8 cellular contexts compared by ENCODE assay signal in genomic region chr19:47228937-47229673, GRCh38. TPM values are rescaled to one million over a fixed set of nuclear protein-coding genes. Genes with fewer than 3 reads are reported as not detected.
DNase-seq lines count a peak whose midpoint lies in the region; ATAC-seq and FAIRE-seq lines count a peak whose summit lies in the region.

No MANE protein-coding gene starts in this region.

- no peaks in the 10 kb centered on the region for H3K9me3 ChIP-seq in CD4-positive, CD25-positive, alpha-beta regulatory T cell (ENCODE audit: control insufficient read depth in 2 of 2, low read length in 2 of 2)
- no peaks in the 10 kb centered on the region for H3K9me3 ChIP-seq in iPS-20b (ENCODE audit: insufficient read depth, low read depth, low read length)
- H3K9me3 ChIP-seq in thymus (ENCODE audit: control insufficient read depth), result no peaks in the 10 kb centered on the region

- H3K27ac Mint-ChIP-seq in CD4-positive, CD25-positive, alpha-beta regulatory T cell, result no peak overlapping the region
- no peak overlapping the region for H3K27ac Mint-ChIP-seq in activated naive CD8-positive, alpha-beta T cell treated with anti-CD3 and anti-CD28 coated beads, Interleukin-2, amount 50 U/mL, for 24 hours
- H3K27ac Mint-ChIP-seq in stimulated activated naive B cell treated with anti-CD40 and anti-IgM and Interleukin-4, amounts not matched to agents 10 μg/mL and 1 μg/mL and 100 μg/mL, for 72 hours, result no peak overlapping the region

- H3K4me3 Mint-ChIP-seq in CD4-positive, CD25-positive, alpha-beta regulatory T cell, result no peak overlapping the region
- no peak overlapping the region for H3K4me3 Mint-ChIP-seq in activated naive CD8-positive, alpha-beta T cell treated with anti-CD3 and anti-CD28 coated beads, Interleukin-2, amount 50 U/mL, for 24 hours
- no peak overlapping the region for H3K4me3 Mint-ChIP-seq in stimulated activated naive B cell treated with anti-CD40 and anti-IgM and Interleukin-4, amounts not matched to agents 10 μg/mL and 1 μg/mL and 100 μg/mL, for 72 hours

- H3K27me3 ChIP-seq in CD4-positive, CD25-positive, alpha-beta regulatory T cell (ENCODE audit: control insufficient read depth, insufficient read depth, low read length), result no peaks in the 10 kb centered on the region
- H3K27me3 ChIP-seq in iPS-20b (ENCODE audit: insufficient read depth, low read length) (peaks cover 14% of the 10 kb centered on the region; the same call in 1 of the 2 replicates), thymus (ENCODE audit: control insufficient read depth, insufficient read depth) (peaks cover 5% of the 10 kb centered on the region)

- FAIRE-seq in HTR-8/SVneo (lab: Jason Lieb, UNC), result peak; percentile 38

- no peak for ATAC-seq in CD4-positive, CD25-positive, alpha-beta regulatory T cell (ENCODE audit: low read depth in 2 of 2)
- no peak for ATAC-seq in activated naive CD8-positive, alpha-beta T cell treated with anti-CD3 and anti-CD28 coated beads, Interleukin-2, amount 50 U/mL, for 24 hours
- no peak for ATAC-seq in stimulated activated naive B cell treated with anti-CD40 and anti-IgM and Interleukin-4, amounts not matched to agents 10 μg/mL and 1 μg/mL and 100 μg/mL, for 72 hours (replicated peaks)
- no peak for ATAC-seq in GM18502 (IDR thresholded peaks at IDR 0.05; ENCODE audit: poor library complexity, unreplicated experiment)

- H3K4me1 Mint-ChIP-seq in CD4-positive, CD25-positive, alpha-beta regulatory T cell, result peaks cover 0 to 36% (median 22%) of the 10 kb centered on the region in 4 donors
- H3K4me1 Mint-ChIP-seq in activated naive CD8-positive, alpha-beta T cell treated with anti-CD3 and anti-CD28 coated beads, Interleukin-2, amount 50 U/mL, for 24 hours, result peaks cover 38% of the 10 kb centered on the region
- H3K4me1 Mint-ChIP-seq in stimulated activated naive B cell treated with anti-CD40 and anti-IgM and Interleukin-4, amounts not matched to agents 10 μg/mL and 1 μg/mL and 100 μg/mL, for 72 hours, result peaks cover 20 to 37% of the 10 kb centered on the region in 2 donors

- H3K27me3 Mint-ChIP-seq in CD4-positive, CD25-positive, alpha-beta regulatory T cell, result no peaks in the 10 kb centered on the region
- H3K27me3 Mint-ChIP-seq in activated naive CD8-positive, alpha-beta T cell treated with anti-CD3 and anti-CD28 coated beads, Interleukin-2, amount 50 U/mL, for 24 hours, result no peaks in the 10 kb centered on the region
- H3K27me3 Mint-ChIP-seq in stimulated activated naive B cell treated with anti-CD40 and anti-IgM and Interleukin-4, amounts not matched to agents 10 μg/mL and 1 μg/mL and 100 μg/mL, for 72 hours, result no peaks in the 10 kb centered on the region

- peak overlapping the region; percentile 88 for H3K27ac ChIP-seq in CD4-positive, CD25-positive, alpha-beta regulatory T cell (ENCODE audit: insufficient read depth, low read length, poor library complexity, severe bottlenecking)
- H3K27ac ChIP-seq in iPS-20b (ENCODE audit: low read length) (peak overlapping the region; percentile 60), thymus (ENCODE audit: low read depth) (peak overlapping the region; percentile 61)

- H3K4me3 ChIP-seq in CD4-positive, CD25-positive, alpha-beta regulatory T cell (ENCODE audit: low read depth, low read length), result peak overlapping the region; percentile 89
- H3K4me3 ChIP-seq in iPS-20b (ENCODE audit: low read length) (peak overlapping the region; percentile 78), thymus (ENCODE audit: low read length) (peak overlapping the region; percentile 93)

- peak overlapping the region; percentile 78; the same call in 1 of the 2 replicates for H3K9ac ChIP-seq in iPS-20b (ENCODE audit: low read depth, low read length)

- no peaks in the 10 kb centered on the region for H3K36me3 Mint-ChIP-seq in CD4-positive, CD25-positive, alpha-beta regulatory T cell
- H3K36me3 Mint-ChIP-seq in activated naive CD8-positive, alpha-beta T cell treated with anti-CD3 and anti-CD28 coated beads, Interleukin-2, amount 50 U/mL, for 24 hours (ENCODE audit: low read depth), result peaks cover 4% of the 10 kb centered on the region
- H3K36me3 Mint-ChIP-seq in stimulated activated naive B cell treated with anti-CD40 and anti-IgM and Interleukin-4, amounts not matched to agents 10 μg/mL and 1 μg/mL and 100 μg/mL, for 72 hours, result no peaks in the 10 kb centered on the region

- H3K4me1 ChIP-seq in CD4-positive, CD25-positive, alpha-beta regulatory T cell (ENCODE audit: control insufficient read depth, insufficient read depth, low read length, poor library complexity, severe bottlenecking), result peaks cover 53% of the 10 kb centered on the region
- H3K4me1 ChIP-seq in iPS-20b (ENCODE audit: insufficient read depth, low read length) (peaks cover 12% of the 10 kb centered on the region; the same call in 1 of the 2 replicates), thymus (ENCODE audit: control insufficient read depth, insufficient read depth, low read length) (peaks cover 42% of the 10 kb centered on the region)

- peak; percentile 38 to 61 (median 48) for DNase-seq in CD4-positive, CD25-positive, alpha-beta regulatory T cell
- DNase-seq in HTR-8/SVneo (ENCODE audit: insufficient read length, low spot score) (no peak), LoVo (ENCODE audit: low spot score) (no peak)
- peak; percentile 27 for DNase-seq in activated naive CD8-positive, alpha-beta T cell treated with anti-CD3 and anti-CD28 coated beads, Interleukin-2, amount 50 U/mL, for 24 hours
- no peak for DNase-seq in stimulated activated naive B cell treated with anti-CD40 and anti-IgM and Interleukin-4, amounts not matched to agents 10 μg/mL and 1 μg/mL and 100 μg/mL, for 72 hours

- no peaks in the 10 kb centered on the region for H3K9me3 Mint-ChIP-seq in CD4-positive, CD25-positive, alpha-beta regulatory T cell
- peaks cover 3% of the 10 kb centered on the region for H3K9me3 Mint-ChIP-seq in activated naive CD8-positive, alpha-beta T cell treated with anti-CD3 and anti-CD28 coated beads, Interleukin-2, amount 50 U/mL, for 24 hours
- no peaks in the 10 kb centered on the region for H3K9me3 Mint-ChIP-seq in stimulated activated naive B cell treated with anti-CD40 and anti-IgM and Interleukin-4, amounts not matched to agents 10 μg/mL and 1 μg/mL and 100 μg/mL, for 72 hours

- 25% methylated on average over 10 of the region's 10 CpGs for WGBS in thymus

- H3K36me3 ChIP-seq in CD4-positive, CD25-positive, alpha-beta regulatory T cell (ENCODE audit: control insufficient read depth, insufficient read depth, low read length), result no peaks in the 10 kb centered on the region
- H3K36me3 ChIP-seq in iPS-20b (ENCODE audit: insufficient read depth, low read depth, low read length), result no peaks in the 10 kb centered on the region
- no peaks in the 10 kb centered on the region for H3K36me3 ChIP-seq in thymus (ENCODE audit: control insufficient read depth, insufficient read depth)

RNA-seq across cellular contexts. Expression of gene BBC3, which starts 1.9 kb away (rescaled TPM):
- total RNA-seq in CD4-positive, CD25-positive, alpha-beta regulatory T cell, result 21.2 TPM
- 1 to 10 TPM; 4.2 to 6.7 (median 5.4) TPM for polyA plus RNA-seq in CD4-positive, CD25-positive, alpha-beta regulatory T cell
- 15.1 TPM for polyA plus RNA-seq in thymus

RNA-seq across cellular contexts. Expression of gene CCDC9, which starts 27.2 kb away (rescaled TPM):
- 44.1 TPM for total RNA-seq in CD4-positive, CD25-positive, alpha-beta regulatory T cell
- 10 to 100 TPM in 3 of 4 donors, 1 to 10 TPM in 1; 7.3 to 14.5 (median 12.6) TPM for polyA plus RNA-seq in CD4-positive, CD25-positive, alpha-beta regulatory T cell
- polyA plus RNA-seq in thymus, result 27.4 TPM

RNA-seq across cellular contexts. Expression of gene INAFM1, which starts 45.6 kb away (rescaled TPM):
- 11.0 TPM for total RNA-seq in CD4-positive, CD25-positive, alpha-beta regulatory T cell
- polyA plus RNA-seq in CD4-positive, CD25-positive, alpha-beta regulatory T cell, result 1 to 10 TPM; 1.5 to 3.6 (median 2.1) TPM
- 11.1 TPM for polyA plus RNA-seq in thymus

Comparison
In these comparisons a context has a peak if more than half of its experiments do, and no peak if none do; other contexts are left out.
1. DNase-seq: peak in CD4-positive, CD25-positive, alpha-beta regulatory T cell (3 of 3) and activated naive CD8-positive, alpha-beta T cell treated with anti-CD3 and anti-CD28 coated beads, Interleukin-2, amount 50 U/mL, for 24 hours (single experiment); none in HTR-8/SVneo (single experiment), stimulated activated naive B cell treated with anti-CD40 and anti-IgM and Interleukin-4, amounts not matched to agents 10 μg/mL and 1 μg/mL and 100 μg/mL, for 72 hours (single experiment) and LoVo (single experiment).
2. Peak in every context shown above with its lines, with median percentiles within 50 percentile points of each other: H3K27ac ChIP-seq and H3K4me3 ChIP-seq.